ENCODE assay signal across 21 cellular contexts in the genomic region with DNA sequence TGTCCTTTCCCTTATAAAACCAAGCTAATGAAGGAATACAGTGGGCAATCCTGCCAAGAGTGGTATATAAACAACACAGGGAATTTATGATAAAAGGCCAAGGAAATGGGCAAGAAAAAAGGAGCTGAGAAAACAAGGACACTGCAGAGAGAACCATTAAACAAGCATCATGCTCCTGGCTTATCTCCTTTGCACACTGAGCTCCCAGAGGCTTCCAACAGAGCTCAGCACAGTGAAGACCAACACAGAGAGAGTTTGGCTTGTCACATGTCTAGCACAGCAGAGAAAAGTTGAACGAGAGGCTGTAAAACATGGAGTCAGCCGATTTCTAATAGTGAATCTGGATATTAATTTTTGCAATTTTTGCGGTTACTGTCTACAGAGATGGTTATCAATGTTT.
"Had no signal": no experiment of that assay in that cellular context is flagged by ENCODE, and none has a peak within 500 bp of the region (broad histone marks: within the 10 kb centered on the region; RNA-seq: fewer than 3 reads in every experiment).

No MANE protein-coding gene starts in this region.

- H3K27ac ChIP-seq: epithelial cell of prostate, esophagus muscularis mucosa, gastrocnemius medialis, heart right ventricle, pancreas, tibial artery, upper lobe of left lung, uterus had no signal

- H3K27me3 ChIP-seq: esophagus muscularis mucosa, gastrocnemius medialis, heart right ventricle, pancreas, tibial artery, upper lobe of left lung, uterus had no signal

- ATAC-seq: gastrocnemius medialis; heart right ventricle; mucosa of descending colon; naive thymus-derived CD8-positive, alpha-beta T cell; pancreas; right cardiac atrium had no signal

- H3K27me3 Mint-ChIP-seq: naive thymus-derived CD8-positive, alpha-beta T cell had no signal

- H3K36me3 ChIP-seq: esophagus muscularis mucosa, gastrocnemius medialis, heart right ventricle, pancreas, tibial artery, upper lobe of left lung, uterus had no signal

- H3K4me1 ChIP-seq: pancreas had no signal

- H3K27ac Mint-ChIP-seq: progenitor cell of endocrine pancreas had no signal

- FAIRE-seq: islet of Langerhans, pancreas, small intestine had no signal

- H3K9me3 Mint-ChIP-seq: naive thymus-derived CD8-positive, alpha-beta T cell had no signal

- DNase-seq: effector memory CD4-positive, alpha-beta T cell; gastrocnemius medialis; heart right ventricle; hypothalamus; kidney glomerular epithelial cell; mammary epithelial cell; mucosa of descending colon; naive thymus-derived CD8-positive, alpha-beta T cell; occipital lobe; pancreas; right cardiac atrium; small intestine; stimulated activated CD4-positive, alpha-beta T cell treated with anti-CD3 and anti-CD28 coated beads, Interleukin-2, amount 100 ng/mL, for 48 hours; stimulated activated naive CD4-positive, alpha-beta T cell treated with Interleukin-2 at 50 U/mL for 16 hours; tibial artery; upper lobe of left lung; uterus had no signal

- H3K9me3 ChIP-seq: esophagus muscularis mucosa, gastrocnemius medialis, heart right ventricle, mucosa of descending colon, pancreas, tibial artery, upper lobe of left lung, uterus had no signal

- H3K4me3 ChIP-seq: esophagus muscularis mucosa, gastrocnemius medialis, heart right ventricle, mucosa of descending colon, pancreas, tibial artery, upper lobe of left lung, uterus had no signal

- H3K36me3 Mint-ChIP-seq: naive thymus-derived CD8-positive, alpha-beta T cell had no signal
